12 cellular contexts compared by ENCODE assay signal in genomic region chr2:54416166-54416798, GRCh38. TPM values are rescaled to one million over a fixed set of nuclear protein-coding genes. Genes with fewer than 3 reads are reported as not detected.
DNase-seq lines count a peak whose midpoint lies in the region; TF ChIP-seq lines count a peak whose summit lies in the region.
"Had no signal": no experiment of that assay in that cellular context is flagged by ENCODE, and none has a peak within 500 bp of the region (broad histone marks: within the 10 kb centered on the region; RNA-seq: fewer than 3 reads in every experiment).

No MANE protein-coding gene starts in this region.

- no peaks in the 10 kb centered on the region for H3K79me2 ChIP-seq in mammary epithelial cell (ENCODE audit: insufficient read depth, low read length)

- no peak overlapping the region for H3K4me2 ChIP-seq in mammary epithelial cell (ENCODE audit: insufficient read depth, low read depth, low read length)

- CTCF ChIA-PET in mammary epithelial cell (lab: Charles Lee; ENCODE audit: low non-redundant PET), result no interaction called here

- TF ChIP-seq CTCF in mammary epithelial cell (conservative IDR thresholded peaks at IDR 0.05 in 1 of 2, IDR thresholded peaks at IDR 0.05 in 1 of 2; ENCODE audit: extremely low read depth in 1 of 2, insufficient read depth in 1 of 2, low read depth in 1 of 2, low read length in 2 of 2), result no peak

- H4K20me1 ChIP-seq in mammary epithelial cell (ENCODE audit: insufficient read depth, low read length), result no peaks in the 10 kb centered on the region

- intact Hi-C loops in mammary epithelial cell (cut with micrococcal nuclease), result no loop called here

- in situ Hi-C loops in mammary epithelial cell (cut with MboI; ENCODE audit: low sequenced_read_pairs in 2 of 2), result no loop called here

- H2AFZ ChIP-seq in mammary epithelial cell (ENCODE audit: low read depth, low read length), result peak overlapping the region; percentile 13

- 79% methylated on average over 9 of the region's 9 CpGs for WGBS in mammary epithelial cell (ENCODE audit: low coverage, missing lambda C conversion rate)

- DNase-seq in Kasumi-1 (lab: John Stamatoyannopoulos, UW), result peak; percentile 60 to 73
- DNase-seq in mammary epithelial cell, result no peak
- peak; percentile 65 for DNase-seq in iris pigment epithelial cell (ENCODE audit: low read depth)
- DNase-seq in retina, result no peak
- DNase-seq in effector memory CD4-positive, alpha-beta T cell, result no peak
- no peak for DNase-seq in MG63
- no peak for DNase-seq in DMS 273 (lab: John Stamatoyannopoulos, UW; ENCODE audit: unreplicated experiment)
- DNase-seq: CD4-positive, alpha-beta T cell; NCI-H1436; occipital lobe; transverse colon had no signal

- H3K27me3 ChIP-seq in mammary epithelial cell (ENCODE audit: insufficient read depth, low read length) (no peaks in the 10 kb centered on the region), MG63 (no peaks in the 10 kb centered on the region)
- no peaks in the 10 kb centered on the region for H3K27me3 ChIP-seq in effector memory CD4-positive, alpha-beta T cell (replicated peaks; ENCODE audit: control insufficient read depth, insufficient read depth, low read length, poor library complexity, severe bottlenecking)
- H3K27me3 ChIP-seq: transverse colon had no signal

- H3K4me1 ChIP-seq in mammary epithelial cell (ENCODE audit: insufficient read depth, low read length), result no peaks in the 10 kb centered on the region
- H3K4me1 ChIP-seq in effector memory CD4-positive, alpha-beta T cell (ENCODE audit: control insufficient read depth, insufficient read depth, low read length, poor library complexity, severe bottlenecking), result no peaks in the 10 kb centered on the region
- H3K4me1 ChIP-seq: transverse colon had no signal

- H3K36me3 ChIP-seq in mammary epithelial cell (ENCODE audit: insufficient read depth, low read length) (no peaks in the 10 kb centered on the region), MG63 (no peaks in the 10 kb centered on the region)
- H3K36me3 ChIP-seq in effector memory CD4-positive, alpha-beta T cell (ENCODE audit: control insufficient read depth, insufficient read depth, low read length), result no peaks in the 10 kb centered on the region
- H3K36me3 ChIP-seq: transverse colon had no signal

- H3K4me3 ChIP-seq in mammary epithelial cell (replicated peaks in 1 of 3; ENCODE audit: insufficient read depth in 1 of 3, low read depth in 2 of 3, low read length in 3 of 3) (no peak overlapping the region), skin epidermis (no peak overlapping the region), MG63 (no peak overlapping the region)
- no peak overlapping the region for H3K4me3 ChIP-seq in effector memory CD4-positive, alpha-beta T cell (ENCODE audit: insufficient read depth, low read depth, low read length, poor library complexity, severe bottlenecking)
- H3K4me3 ChIP-seq: transverse colon had no signal

- no peak overlapping the region for H3K9ac ChIP-seq in mammary epithelial cell (ENCODE audit: insufficient read depth, low read length)

- H3K27ac ChIP-seq in mammary epithelial cell (ENCODE audit: insufficient read depth, low read depth, low read length), result no peak overlapping the region
- H3K27ac ChIP-seq in skin epidermis, result peak overlapping the region in 13 of 21 experiments; percentile 2 to 69 (median 47)
- H3K27ac ChIP-seq in effector memory CD4-positive, alpha-beta T cell (ENCODE audit: insufficient read depth, low read length, poor library complexity, severe bottlenecking), result no peak overlapping the region
- H3K27ac ChIP-seq: transverse colon had no signal

- BruUV-seq in mammary epithelial cell (replicated peaks; lab: Mats Ljungman, UMichigan), result no TSS peak

- H3K9me3 ChIP-seq in mammary epithelial cell (replicated peaks; ENCODE audit: insufficient read depth, low read length) (no peaks in the 10 kb centered on the region), MG63 (no peaks in the 10 kb centered on the region)
- no peaks in the 10 kb centered on the region for H3K9me3 ChIP-seq in effector memory CD4-positive, alpha-beta T cell (ENCODE audit: control insufficient read depth, low read length)
- H3K9me3 ChIP-seq: transverse colon had no signal

- dilution Hi-C loops in mammary epithelial cell (cut with HindIII; ENCODE audit: low sequenced_read_pairs), result no loop called here

RNA-seq across cellular contexts. Expression of gene SPTBN1, which starts 39.8 kb away (rescaled TPM):
- total RNA-seq in mammary epithelial cell, result 100 to 1,000 TPM; 206 to 210 TPM
- 41.8 TPM for polyA plus RNA-seq in mammary epithelial cell
- polyA minus RNA-seq in mammary epithelial cell, result 202 TPM
- 73.8 and 75.4 TPM in 2 replicates for total RNA-seq in MG63 (2014; rRNA removed; shearing (Covaris generic); ENCODE audit: low replicate concordance)

Comparison
In these comparisons a context has a peak if more than half of its experiments do, and no peak if none do; other contexts are left out.
1. DNase-seq: peak in Kasumi-1 (2 of 2) and iris pigment epithelial cell (single experiment); none in mammary epithelial cell (single experiment), retina (single experiment), effector memory CD4-positive, alpha-beta T cell (0 of 3), MG63 (single experiment) and DMS 273 (single experiment).
2. H3K27ac ChIP-seq: peak in skin epidermis (13 of 21); none in mammary epithelial cell (single experiment) and effector memory CD4-positive, alpha-beta T cell (single experiment).